ENCODE assay signal across 18 cellular contexts in genomic region chr11:116702772-116703360, GRCh38.
DNase-seq lines count a peak whose midpoint lies in the region; ATAC-seq and TF ChIP-seq lines count a peak whose summit lies in the region.
"Had no signal": no experiment of that assay in that cellular context is flagged by ENCODE, and none has a peak within 500 bp of the region (broad histone marks: within the 10 kb centered on the region; RNA-seq: fewer than 3 reads in every experiment).

No MANE protein-coding gene starts in this region.

- intact Hi-C loops in sciatic nerve (cut with DNase I), result no loop called here

- peaks cover 7% of the 10 kb centered on the region for H3K4me1 Mint-ChIP-seq in stimulated activated effector memory CD8-positive, alpha-beta T cell treated with anti-CD3 and anti-CD28 coated beads, Interleukin-12 subunit alpha, Interleukin-12 subunit beta, amount 100 ng/mL, for 72 hours
- H3K4me1 Mint-ChIP-seq: central memory CD8-positive, alpha-beta T cell had no signal

- H3K4me3 ChIP-seq in kidney epithelial cell (ENCODE audit: low read depth, low read length), result no peak overlapping the region
- H3K4me3 ChIP-seq: heart right ventricle had no signal

- ATAC-seq in stimulated activated effector memory CD8-positive, alpha-beta T cell treated with anti-CD3 and anti-CD28 coated beads, Interleukin-12 subunit alpha, Interleukin-12 subunit beta, amount 100 ng/mL, for 72 hours, result peak; percentile 52
- no peak for ATAC-seq in sciatic nerve
- ATAC-seq: heart right ventricle had no signal

- H3K36me3 ChIP-seq in kidney epithelial cell (ENCODE audit: control insufficient read depth, insufficient read depth, low read length), result no peaks in the 10 kb centered on the region
- H3K36me3 ChIP-seq: heart right ventricle, neutrophil had no signal

- no peaks in the 10 kb centered on the region for H3K36me3 Mint-ChIP-seq in stimulated activated effector memory CD8-positive, alpha-beta T cell treated with anti-CD3 and anti-CD28 coated beads, Interleukin-12 subunit alpha, Interleukin-12 subunit beta, amount 100 ng/mL, for 72 hours
- H3K36me3 Mint-ChIP-seq: mesothelial cell of epicardium had no signal

- no peaks in the 10 kb centered on the region for H3K9me3 Mint-ChIP-seq in stimulated activated effector memory CD8-positive, alpha-beta T cell treated with anti-CD3 and anti-CD28 coated beads, Interleukin-12 subunit alpha, Interleukin-12 subunit beta, amount 100 ng/mL, for 72 hours
- H3K9me3 Mint-ChIP-seq: activated T-helper 2 cell treated with anti-CD3 and anti-CD28 coated beads, Interferon-gamma antibody, Interleukin-2, Interleukin-4, amounts not matched to agents 10 μg/mL and 5 μg/mL and 100 μg/mL, durations not matched to agents 14 hours and 24 hours and 36 hours; central memory CD8-positive, alpha-beta T cell had no signal

- H3K27ac Mint-ChIP-seq in stimulated activated effector memory CD8-positive, alpha-beta T cell treated with anti-CD3 and anti-CD28 coated beads, Interleukin-12 subunit alpha, Interleukin-12 subunit beta, amount 100 ng/mL, for 72 hours, result no peak overlapping the region
- H3K27ac Mint-ChIP-seq: activated T-helper 2 cell treated with anti-CD3 and anti-CD28 coated beads, Interferon-gamma antibody, Interleukin-2, Interleukin-4, amounts not matched to agents 10 μg/mL and 5 μg/mL and 100 μg/mL, durations not matched to agents 14 hours and 24 hours and 36 hours; mesothelial cell of epicardium had no signal

- no peak for TF ChIP-seq CTCF in kidney epithelial cell (IDR thresholded peaks at IDR 0.05; ENCODE audit: insufficient read depth, low read length, poor library complexity, severe bottlenecking)

- H3K27me3 ChIP-seq in kidney epithelial cell (ENCODE audit: control insufficient read depth, insufficient read depth, low read length), result peaks cover 11% of the 10 kb centered on the region

- no peak overlapping the region for H3K4me3 Mint-ChIP-seq in stimulated activated effector memory CD8-positive, alpha-beta T cell treated with anti-CD3 and anti-CD28 coated beads, Interleukin-12 subunit alpha, Interleukin-12 subunit beta, amount 100 ng/mL, for 72 hours
- H3K4me3 Mint-ChIP-seq: central memory CD8-positive, alpha-beta T cell; mesothelial cell of epicardium had no signal

- peak; percentile 32 for DNase-seq in NCI-H82 (lab: John Stamatoyannopoulos, UW)
- DNase-seq in NCI-H82 treated with DMSO at 0.1 percent for 48 hours (lab: John Stamatoyannopoulos, UW; ENCODE audit: unreplicated experiment), result no peak
- DNase-seq in RPMI8226, result peak; percentile 80
- DNase-seq in kidney epithelial cell (ENCODE audit: low read depth), result peak; percentile 21
- DNase-seq in stimulated activated effector memory CD8-positive, alpha-beta T cell treated with anti-CD3 and anti-CD28 coated beads, Interleukin-12 subunit alpha, Interleukin-12 subunit beta, amount 100 ng/mL, for 72 hours (ENCODE audit: low spot score in 2 of 2), result no peak
- no peak for DNase-seq in sciatic nerve (ENCODE audit: low spot score)
- DNase-seq in stimulated activated CD4-positive, alpha-beta T cell treated with anti-CD3 and anti-CD28 coated beads, Interleukin-4, amount 100 ng/mL, for 1 hour, result no peak
- DNase-seq in NAMALWA (ENCODE audit: low spot score), result no peak
- DNase-seq: activated CD4-positive, alpha-beta T cell treated with anti-CD3 and anti-CD28 coated beads for 1 hour; effector CD8-positive, alpha-beta T cell; EL; heart right ventricle; IMR-90; stimulated activated CD4-positive, alpha-beta T cell treated with anti-CD3 and anti-CD28 coated beads, Interleukin-2, amount 100 ng/mL, for 24 hours had no signal

Comparison
In these comparisons a context has a peak if more than half of its experiments do, and no peak if none do; other contexts are left out.
1. DNase-seq: peak in NCI-H82 (single experiment), RPMI8226 (single experiment) and kidney epithelial cell (single experiment); none in NCI-H82 treated with DMSO at 0.1 percent for 48 hours (single experiment), stimulated activated effector memory CD8-positive, alpha-beta T cell treated with anti-CD3 and anti-CD28 coated beads, Interleukin-12 subunit alpha, Interleukin-12 subunit beta, amount 100 ng/mL, for 72 hours (0 of 2), sciatic nerve (single experiment), stimulated activated CD4-positive, alpha-beta T cell treated with anti-CD3 and anti-CD28 coated beads, Interleukin-4, amount 100 ng/mL, for 1 hour (single experiment) and NAMALWA (single experiment).